In genomic region chr1:147241955-147242448, GRCh38 we compare ENCODE assay signal across 8 cellular contexts. TPM values are rescaled to one million over a fixed set of nuclear protein-coding genes. Genes with fewer than 3 reads are reported as not detected.
DNase-seq lines count a peak whose midpoint lies in the region; ATAC-seq and TF ChIP-seq lines count a peak whose summit lies in the region.

No MANE protein-coding gene starts in this region.

- WGBS in heart right ventricle, 2 donors, result 31 to 32% methylated on average over 9 of the region's 9 CpGs
- 65% methylated on average over 9 of the region's 9 CpGs for WGBS in mesenchymal stem cell
- 25 to 33% methylated on average over 7 to 9 of the region's 9 CpGs for WGBS in upper lobe of left lung, 2 donors

- H4K8ac ChIP-seq in mesenchymal stem cell (ENCODE audit: low read length), result no peak overlapping the region

- H3K9me3 Mint-ChIP-seq in brain, result peaks cover 0 to 2% (median 0%) of the 10 kb centered on the region in 5 experiments

- H3K36me3 ChIP-seq in heart right ventricle, result no peaks in the 10 kb centered on the region
- H3K36me3 ChIP-seq in mesenchymal stem cell (ENCODE audit: control insufficient read depth in 1 of 2, insufficient read depth in 2 of 2, low read depth in 1 of 2, low read length in 2 of 2), result no peaks in the 10 kb centered on the region
- H3K36me3 ChIP-seq in upper lobe of left lung, result no peaks in the 10 kb centered on the region

- intact Hi-C loops in heart right ventricle (cut with DNase I), result loop anchor here in 7 of 10 donors (1.0 to 5.0 kb wide), 3 partner anchors 69 to 70 kb away; partner anchors contain the start of gene PRKAB2 (in 7 of the 7)
- intact Hi-C loops in Right ventricle myocardium superior (cut with DNase I), result loop anchor here (1.0 kb wide), 1 partner anchor 70 kb away; the partner anchor contains the start of gene PRKAB2

- no peak for ATAC-seq in heart right ventricle
- ATAC-seq in Right ventricle myocardium superior (ENCODE audit: poor library complexity), result no peak
- no peak for ATAC-seq in upper lobe of left lung (ENCODE audit: low FRiP score in 2 of 2)
- ATAC-seq in HG03460 (IDR thresholded peaks at IDR 0.05; ENCODE audit: unreplicated experiment), result no peak

- H3K4me1 Mint-ChIP-seq in brain, result peaks cover 28% of the 10 kb centered on the region

- no peak for TF ChIP-seq EP300 in upper lobe of left lung (IDR thresholded peaks at IDR 0.05)

- H3K79me1 ChIP-seq in mesenchymal stem cell (replicated peaks; ENCODE audit: low read length, poor library complexity, severe bottlenecking), result no peaks in the 10 kb centered on the region

- no peak overlapping the region for H3K18ac ChIP-seq in mesenchymal stem cell (ENCODE audit: low read depth in 1 of 2, low read length in 2 of 2)

- peak overlapping the region; percentile 83 to 96 (median 83) for H3K4me3 Mint-ChIP-seq in brain

- H3K27me3 Mint-ChIP-seq in brain, result peaks cover 18% of the 10 kb centered on the region

- H3K23ac ChIP-seq in mesenchymal stem cell (ENCODE audit: low read length in 2 of 2), result no peak overlapping the region

- H3K27me3 ChIP-seq in heart right ventricle (no peaks in the 10 kb centered on the region), mesenchymal stem cell (ENCODE audit: control insufficient read depth in 1 of 2, insufficient read depth in 1 of 2, low read length in 2 of 2) (no peaks in the 10 kb centered on the region), upper lobe of left lung (no peaks in the 10 kb centered on the region)

- TF ChIP-seq POLR2A in upper lobe of left lung (IDR thresholded peaks at IDR 0.05), result no peak

- H3K4me1 ChIP-seq in heart right ventricle (peaks cover 0 to 40% (median 16%) of the 10 kb centered on the region in 9 donors), mesenchymal stem cell (ENCODE audit: control insufficient read depth, insufficient read depth, low read depth, low read length) (no peaks in the 10 kb centered on the region), upper lobe of left lung (peaks cover 13 to 39% (median 26%) of the 10 kb centered on the region in 4 donors)

- no peak overlapping the region for H2BK15ac ChIP-seq in mesenchymal stem cell (ENCODE audit: low read depth, poor library complexity, severe bottlenecking)

- H3K9me3 ChIP-seq in heart right ventricle, result no peaks in the 10 kb centered on the region
- no peaks in the 10 kb centered on the region for H3K9me3 ChIP-seq in mesenchymal stem cell (ENCODE audit: control insufficient read depth, low read length)
- no peaks in the 10 kb centered on the region for H3K9me3 ChIP-seq in upper lobe of left lung

- no peak overlapping the region for H2AK5ac ChIP-seq in mesenchymal stem cell (ENCODE audit: low read length, severe bottlenecking)

- H3K4me2 ChIP-seq in mesenchymal stem cell (ENCODE audit: low read length, poor library complexity, severe bottlenecking), result peak overlapping the region; percentile 6

- H3K9ac ChIP-seq in mesenchymal stem cell (ENCODE audit: low read length), result peak overlapping the region; percentile 89

- peak overlapping the region in 9 of 10 donors; percentile 71 to 99 (median 92) for H3K4me3 ChIP-seq in heart right ventricle
- H3K4me3 ChIP-seq in mesenchymal stem cell (ENCODE audit: insufficient read depth in 1 of 2, low read depth in 1 of 2, low read length in 2 of 2), result peak overlapping the region; percentile 29 to 89
- H3K4me3 ChIP-seq in upper lobe of left lung, result peak overlapping the region in 3 of 4 donors; percentile 62 to 98 (median 66)

- DNase-seq in heart right ventricle, result no peak
- no peak for DNase-seq in Right ventricle myocardium superior
- DNase-seq in mesenchymal stem cell, result no peak
- DNase-seq in upper lobe of left lung, result no peak
- DNase-seq in stimulated activated CD4-positive, alpha-beta T cell treated with anti-CD3 and anti-CD28 coated beads, Interleukin-4, amount 100 ng/mL, for 1 hour, result no peak
- no peak for DNase-seq in COLO668 (lab: John Stamatoyannopoulos, UW; ENCODE audit: unreplicated experiment)

- peak overlapping the region; percentile 74 to 86 (median 82) for H3K27ac Mint-ChIP-seq in brain

- H3K4ac ChIP-seq in mesenchymal stem cell (ENCODE audit: low read depth in 1 of 2, low read length in 2 of 2), result no peak overlapping the region

- H2BK5ac ChIP-seq in mesenchymal stem cell (ENCODE audit: low read depth, low read length, poor library complexity, severe bottlenecking), result no peak overlapping the region

- no peak overlapping the region for H2BK120ac ChIP-seq in mesenchymal stem cell (ENCODE audit: low read depth, low read length)

- H4K91ac ChIP-seq in mesenchymal stem cell (ENCODE audit: low read length), result no peak overlapping the region

- H3K36me3 Mint-ChIP-seq in brain, result no peaks in the 10 kb centered on the region

- no peak overlapping the region for H2BK12ac ChIP-seq in mesenchymal stem cell (ENCODE audit: low read length in 2 of 2)

- H3K14ac ChIP-seq in mesenchymal stem cell (ENCODE audit: low read length in 2 of 2), result no peak overlapping the region

- peak overlapping the region in 9 of 10 donors; percentile 83 to 97 (median 91) for H3K27ac ChIP-seq in heart right ventricle
- H3K27ac ChIP-seq in mesenchymal stem cell (ENCODE audit: low read length, poor library complexity, severe bottlenecking), result no peak overlapping the region
- H3K27ac ChIP-seq in upper lobe of left lung, result peak overlapping the region; percentile 85 to 89 (median 87)

- H2AFZ ChIP-seq in mesenchymal stem cell (ENCODE audit: low read depth, low read length), result peak overlapping the region; percentile 8

- TF ChIP-seq CTCF in heart right ventricle (IDR thresholded peaks at IDR 0.05) (no peak), brain (conservative IDR thresholded peaks at IDR 0.05) (no peak), upper lobe of left lung (IDR thresholded peaks at IDR 0.05) (no peak)

RNA-seq across cellular contexts. Expression of gene CHD1L, which starts 0.5 kb away (rescaled TPM):
- total RNA-seq in heart right ventricle, result 10 to 100 TPM in 2 of 10 donors, 1 to 10 TPM in 8; 6.0 to 12.9 (median 7.9) TPM
- 10 to 100 TPM in 1 of 2 donors, 1 to 10 TPM in 1; 6.8 to 11.2 TPM for polyA plus RNA-seq in heart right ventricle
- total RNA-seq in Right ventricle myocardium superior, result 8.2 TPM
- 25.9 TPM for polyA plus RNA-seq in brain (ENCODE audit: insufficient read depth, low read depth, low replicate concordance)
- 15.6 TPM for polyA plus RNA-seq in mesenchymal stem cell (2013, experiment 1 of 2)
- polyA plus RNA-seq in mesenchymal stem cell (2013, experiment 2 of 2), result 15.9 TPM
- total RNA-seq in upper lobe of left lung, result 10 to 100 TPM; 24.8 to 48.6 (median 34.6) TPM

RNA-seq across cellular contexts. Expression of gene FMO5, which starts 16.9 kb away (rescaled TPM):
- 10 to 100 TPM in 1 of 10 donors, 1 to 10 TPM in 3, under 1 TPM in 6; 0.20 to 21.7 (median 0.78) TPM for total RNA-seq in heart right ventricle
- 1 to 10 TPM in 1 of 2 donors, under 1 TPM in 1; 0.64 to 1.6 TPM for polyA plus RNA-seq in heart right ventricle
- 8.5 TPM for total RNA-seq in Right ventricle myocardium superior
- 4.5 TPM for polyA plus RNA-seq in brain (ENCODE audit: insufficient read depth, low read depth, low replicate concordance)
- polyA plus RNA-seq in mesenchymal stem cell (2013, experiment 1 of 2), result 0.51 TPM
- 0.56 TPM for polyA plus RNA-seq in mesenchymal stem cell (2013, experiment 2 of 2)
- 100 to 1,000 TPM in 4 of 6 donors, 10 to 100 TPM in 2; 37.4 to 258 (median 121) TPM for total RNA-seq in upper lobe of left lung
